ENCODE assay signal across 15 cellular contexts in the genomic region with DNA sequence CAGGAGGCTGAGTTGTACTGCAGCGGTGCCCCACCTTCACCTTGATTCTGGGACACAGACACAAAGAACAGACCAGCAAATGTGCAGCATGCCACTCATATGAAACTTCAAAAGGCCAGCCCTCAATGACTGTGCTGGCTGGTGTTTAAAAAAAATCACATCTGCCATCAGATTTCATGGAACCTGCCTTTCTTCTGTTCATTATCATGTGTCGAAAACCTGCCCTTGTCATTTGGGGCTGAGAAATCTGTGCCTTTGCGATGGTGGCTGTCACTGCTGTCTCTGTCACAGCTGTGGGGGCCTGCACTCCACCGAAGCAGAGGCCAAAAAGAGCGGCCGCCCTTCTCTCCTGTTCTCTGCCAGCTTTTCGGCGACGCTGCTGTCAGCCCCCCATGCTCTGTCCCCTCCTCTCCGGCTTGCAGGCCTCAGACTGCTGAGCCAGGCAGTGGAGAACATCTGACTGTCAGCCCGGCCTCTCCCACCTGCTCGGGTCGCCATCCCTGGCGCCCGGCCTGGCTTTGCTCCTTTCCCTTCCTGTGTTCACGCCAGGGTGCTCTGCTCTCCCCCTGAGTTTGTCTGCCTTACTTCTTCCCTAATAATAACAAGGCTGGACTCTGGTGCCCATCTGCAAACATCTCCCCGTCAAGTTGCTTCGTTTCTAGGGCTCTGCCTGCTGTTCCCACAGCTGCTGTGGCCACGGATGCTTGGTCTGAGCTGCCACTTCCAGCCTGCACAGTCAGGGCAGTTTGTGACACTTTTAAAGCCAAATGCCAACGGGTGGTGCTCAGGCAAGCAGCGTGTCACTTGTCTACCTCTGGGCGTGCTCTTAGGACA.
A peak's percentile ranks its signal among the peaks of the same experiment; 100 is the strongest.
DNase-seq lines count a peak whose midpoint lies in the region; ATAC-seq and TF ChIP-seq lines count a peak whose summit lies in the region.
"Had no signal": no experiment of that assay in that cellular context is flagged by ENCODE, and none has a peak within 500 bp of the region (broad histone marks: within the 10 kb centered on the region; RNA-seq: fewer than 3 reads in every experiment).

No MANE protein-coding gene starts in this region.

- H3K27ac ChIP-seq in OCI-LY7 (ENCODE audit: low read depth, low read length, poor library complexity, severe bottlenecking), result no peak overlapping the region
- H3K27ac ChIP-seq: adrenal gland, coronary artery, gastrocnemius medialis had no signal

- peak overlapping the region; percentile 58 for H2AFZ ChIP-seq in OCI-LY7 (ENCODE audit: low read length)

- no peak for ATAC-seq in activated CD8-positive, alpha-beta T cell treated with anti-CD3 and anti-CD28 coated beads, Interleukin-2, amount 10 ng/mL, durations not matched to agents 7 days and 5 days
- ATAC-seq in GM21576 (IDR thresholded peaks at IDR 0.05; ENCODE audit: unreplicated experiment) (no peak), HG03095 (IDR thresholded peaks at IDR 0.05; ENCODE audit: unreplicated experiment) (no peak)
- ATAC-seq: activated CD8-positive, alpha-beta T cell treated with anti-CD3 and anti-CD28 coated beads for 36 hours; gastrocnemius medialis; HCT116; sciatic nerve had no signal

- peaks cover 8% of the 10 kb centered on the region for H3K27me3 Mint-ChIP-seq in glutamatergic neuron (ENCODE audit: unreplicated experiment)
- H3K27me3 Mint-ChIP-seq in activated CD8-positive, alpha-beta T cell treated with anti-CD3 and anti-CD28 coated beads, Interleukin-2, amount 10 ng/mL, durations not matched to agents 7 days and 5 days (ENCODE audit: low read depth), result no peaks in the 10 kb centered on the region
- H3K27me3 Mint-ChIP-seq: activated CD8-positive, alpha-beta T cell treated with anti-CD3 and anti-CD28 coated beads for 36 hours had no signal

- CTCF ChIA-PET in OCI-LY7 (lab: Charles Lee; ENCODE audit: unreplicated experiment), result no interaction called here
- CTCF ChIA-PET in activated CD8-positive, alpha-beta T cell treated with anti-CD3 and anti-CD28 coated beads, Interleukin-2, amount 10 ng/mL, durations not matched to agents 7 days and 5 days (lab: Charles Lee), result no interaction called here

- DNase-seq in COR-L47 (lab: John Stamatoyannopoulos, UW) (peak; percentile 77), OCI-LY7 (ENCODE audit: low spot score) (peak; percentile 28), glutamatergic neuron (no peak), occipital lobe (lab: John Stamatoyannopoulos, UW) (peak; percentile 31)
- DNase-seq in activated CD8-positive, alpha-beta T cell treated with anti-CD3 and anti-CD28 coated beads, Interleukin-2, amount 10 ng/mL, durations not matched to agents 7 days and 5 days, result no peak
- DNase-seq: activated CD8-positive, alpha-beta T cell treated with anti-CD3 and anti-CD28 coated beads for 36 hours; adrenal gland; gastrocnemius medialis; stimulated activated CD4-positive, alpha-beta T cell treated with anti-CD3 and anti-CD28 coated beads, Interleukin-2, amount 100 ng/mL, for 48 hours had no signal

- BruUV-seq in OCI-LY7 (replicated peaks; lab: Mats Ljungman, UMichigan), result no TSS peak

- intact Hi-C loops in OCI-LY7 (cut with micrococcal nuclease; ENCODE audit: unreplicated experiment), result no loop called here

- H3K4me3 ChIP-seq in OCI-LY7 (ENCODE audit: low read depth, low read length, poor library complexity, severe bottlenecking), result no peak overlapping the region
- H3K4me3 ChIP-seq: adrenal gland, coronary artery, gastrocnemius medialis had no signal

- peak overlapping the region; percentile 57 for H3K27ac Mint-ChIP-seq in glutamatergic neuron (ENCODE audit: unreplicated experiment)
- no peak overlapping the region for H3K27ac Mint-ChIP-seq in activated CD8-positive, alpha-beta T cell treated with anti-CD3 and anti-CD28 coated beads, Interleukin-2, amount 10 ng/mL, durations not matched to agents 7 days and 5 days
- H3K27ac Mint-ChIP-seq: activated CD8-positive, alpha-beta T cell treated with anti-CD3 and anti-CD28 coated beads for 36 hours; activated T-helper 1 cell treated with anti-CD3 and anti-CD28 coated beads, Interleukin-12 subunit alpha, Interleukin-12 subunit beta, Interleukin-2, Interleukin-4 antibody, amounts not matched to agents 30 ng/mL and 10 ng/mL and 1 ng/mL, durations not matched to agents 14 hours and 24 hours and 36 hours had no signal

- peaks cover 61% of the 10 kb centered on the region for H3K4me1 ChIP-seq in OCI-LY7 (ENCODE audit: insufficient read depth, low read length, poor library complexity, severe bottlenecking)
- H3K4me1 ChIP-seq: gastrocnemius medialis had no signal

- no peaks in the 10 kb centered on the region for H3K79me2 ChIP-seq in OCI-LY7 (ENCODE audit: insufficient read depth, low read depth, low read length)

- H3K4me3 Mint-ChIP-seq in glutamatergic neuron (ENCODE audit: unreplicated experiment), result peak overlapping the region; percentile 3
- no peak overlapping the region for H3K4me3 Mint-ChIP-seq in activated CD8-positive, alpha-beta T cell treated with anti-CD3 and anti-CD28 coated beads, Interleukin-2, amount 10 ng/mL, durations not matched to agents 7 days and 5 days
- H3K4me3 Mint-ChIP-seq: activated CD8-positive, alpha-beta T cell treated with anti-CD3 and anti-CD28 coated beads for 36 hours; activated T-helper 1 cell treated with anti-CD3 and anti-CD28 coated beads, Interleukin-12 subunit alpha, Interleukin-12 subunit beta, Interleukin-2, Interleukin-4 antibody, amounts not matched to agents 30 ng/mL and 10 ng/mL and 1 ng/mL, durations not matched to agents 14 hours and 24 hours and 36 hours had no signal

- H3K36me3 Mint-ChIP-seq in glutamatergic neuron (ENCODE audit: unreplicated experiment), result peaks cover 5% of the 10 kb centered on the region
- no peaks in the 10 kb centered on the region for H3K36me3 Mint-ChIP-seq in activated CD8-positive, alpha-beta T cell treated with anti-CD3 and anti-CD28 coated beads, Interleukin-2, amount 10 ng/mL, durations not matched to agents 7 days and 5 days (ENCODE audit: low read depth)

- no peaks in the 10 kb centered on the region for H3K36me3 ChIP-seq in OCI-LY7 (ENCODE audit: insufficient read depth, low read length)
- H3K36me3 ChIP-seq: adrenal gland, gastrocnemius medialis had no signal

- POLR2A ChIA-PET in OCI-LY7 (lab: Charles Lee), result no interaction called here
- POLR2A ChIA-PET in activated CD8-positive, alpha-beta T cell treated with anti-CD3 and anti-CD28 coated beads, Interleukin-2, amount 10 ng/mL, durations not matched to agents 7 days and 5 days (lab: Charles Lee), result no interaction called here

- no peaks in the 10 kb centered on the region for H3K9me2 ChIP-seq in OCI-LY7 (ENCODE audit: insufficient read depth, low read length)

- H3K9me3 ChIP-seq in OCI-LY7 (ENCODE audit: low read length), result no peaks in the 10 kb centered on the region
- H3K9me3 ChIP-seq: adrenal gland, gastrocnemius medialis had no signal

- H4K20me1 ChIP-seq in OCI-LY7 (ENCODE audit: insufficient read depth, low read length), result no peaks in the 10 kb centered on the region

- peaks cover 15% of the 10 kb centered on the region for H3K9me3 Mint-ChIP-seq in glutamatergic neuron (ENCODE audit: unreplicated experiment)
- H3K9me3 Mint-ChIP-seq in activated CD8-positive, alpha-beta T cell treated with anti-CD3 and anti-CD28 coated beads, Interleukin-2, amount 10 ng/mL, durations not matched to agents 7 days and 5 days (ENCODE audit: insufficient read depth), result no peaks in the 10 kb centered on the region
- H3K9me3 Mint-ChIP-seq: activated CD8-positive, alpha-beta T cell treated with anti-CD3 and anti-CD28 coated beads for 36 hours; activated T-helper 1 cell treated with anti-CD3 and anti-CD28 coated beads, Interleukin-12 subunit alpha, Interleukin-12 subunit beta, Interleukin-2, Interleukin-4 antibody, amounts not matched to agents 30 ng/mL and 10 ng/mL and 1 ng/mL, durations not matched to agents 14 hours and 24 hours and 36 hours had no signal

- H3K4me1 Mint-ChIP-seq in glutamatergic neuron (ENCODE audit: low read depth, unreplicated experiment), result peaks cover 24% of the 10 kb centered on the region
- H3K4me1 Mint-ChIP-seq in activated CD8-positive, alpha-beta T cell treated with anti-CD3 and anti-CD28 coated beads, Interleukin-2, amount 10 ng/mL, durations not matched to agents 7 days and 5 days (ENCODE audit: low read depth), result peaks cover 11% of the 10 kb centered on the region

- no peak for TF ChIP-seq CTCF in OCI-LY7 (conservative IDR thresholded peaks at IDR 0.05; ENCODE audit: low read length)
- TF ChIP-seq CTCF in glutamatergic neuron (IDR thresholded peaks at IDR 0.05; ENCODE audit: partially characterized antibody, unreplicated experiment), result no peak

- H3K4me2 ChIP-seq in OCI-LY7 (ENCODE audit: low read length), result 0 out of 2 replicates have a peak overlapping the region, but pooled peaks have one; percentile 35

Comparison
In these comparisons a context has a peak if more than half of its experiments do, and no peak if none do; other contexts are left out.
1. DNase-seq: peak in COR-L47 (single experiment), OCI-LY7 (single experiment) and occipital lobe (single experiment); none in glutamatergic neuron (single experiment) and activated CD8-positive, alpha-beta T cell treated with anti-CD3 and anti-CD28 coated beads, Interleukin-2, amount 10 ng/mL, durations not matched to agents 7 days and 5 days (single experiment).